In genomic region chr5:135114759-135115158, GRCh38 we compare ENCODE assay signal across 28 cellular contexts.
"Had no signal": no experiment of that assay in that cellular context is flagged by ENCODE, and none has a peak within 500 bp of the region (broad histone marks: within the 10 kb centered on the region; RNA-seq: fewer than 3 reads in every experiment).

No MANE protein-coding gene starts in this region.

- H3K9me3 ChIP-seq: adrenal gland, body of pancreas, Peyer's patch, SJSA1, SK-N-SH had no signal

- H3K36me3 ChIP-seq: adrenal gland, Peyer's patch, SJSA1 had no signal

- FAIRE-seq: astrocyte, TTC549 had no signal

- H3K4me3 ChIP-seq: adrenal gland, body of pancreas, Peyer's patch, SJSA1 had no signal

- DNase-seq: activated CD4-positive, alpha-beta T cell treated with anti-CD3 and anti-CD28 coated beads, Interleukin-2, amount 10 ng/mL, durations not matched to agents 24 days and 14 days; activated CD4-positive, alpha-beta T cell treated with anti-CD3 and anti-CD28 coated beads, Interleukin-2, amount 50 U/mL, for 4 hours; activated CD8-positive, alpha-beta T cell treated with anti-CD3 and anti-CD28 coated beads for 36 hours; activated effector memory CD4-positive, alpha-beta T cell treated with anti-CD3 and anti-CD28 coated beads, Interleukin-2, amount 50 U/mL, for 16 hours; activated naive CD4-positive, alpha-beta T cell; activated naive CD8-positive, alpha-beta T cell treated with anti-CD3 and anti-CD28 coated beads, Interleukin-2, amount 10 ng/mL, durations not matched to agents 7 days and 5 days; activated T-cell treated with anti-CD3 and anti-CD28 coated beads, Interleukin-2, amount 50 U/mL, for 1 hour; activated T-cell treated with anti-CD3 and anti-CD28 coated beads, Interleukin-2, amount 50 U/mL, for 72 hours; adrenal gland; body of pancreas; central memory CD4-positive, alpha-beta T cell; Karpas-422; KBM-7; NCI-H1048; NCI-H1436 treated with DMSO at 0.1 percent for 48 hours; NCI-H1694 treated with DMSO at 0.1 percent for 48 hours; NCI-H2029; NCI-H345; NCI-H524 treated with DMSO at 0.1 percent for 48 hours; PC-3; RPMI8226; SHP77 treated with DMSO at 0.1 percent for 48 hours; SK-N-SH had no signal

- H3K9ac ChIP-seq: SK-N-SH had no signal

- H3K27ac ChIP-seq: adrenal gland, body of pancreas, SJSA1 had no signal

- H3K4me2 ChIP-seq: SK-N-SH had no signal

- H3K4me1 ChIP-seq: body of pancreas, Peyer's patch, SJSA1 had no signal

- H3K27me3 ChIP-seq: adrenal gland, body of pancreas, Peyer's patch had no signal

- ATAC-seq: activated CD8-positive, alpha-beta T cell treated with anti-CD3 and anti-CD28 coated beads for 36 hours; activated T-cell treated with anti-CD3 and anti-CD28 coated beads, Interleukin-2, amount 50 U/mL, for 72 hours; activated T-helper 17 cell treated with anti-CD3 and anti-CD28 coated beads, Interleukin-2, amount 50 U/mL, for 72 hours; body of pancreas; PC-3 had no signal
